ENCODE assay signal across 10 cellular contexts in genomic region chr6:136920216-136920857, GRCh38. TPM values are rescaled to one million over a fixed set of nuclear protein-coding genes. Genes with fewer than 3 reads are reported as not detected.
DNase-seq lines count a peak whose midpoint lies in the region; ATAC-seq and TF ChIP-seq lines count a peak whose summit lies in the region.
"Had no signal": no experiment of that assay in that cellular context is flagged by ENCODE, and none has a peak within 500 bp of the region (broad histone marks: within the 10 kb centered on the region; RNA-seq: fewer than 3 reads in every experiment).

No MANE protein-coding gene starts in this region.

- TF ChIP-seq EP300 in suprapubic skin (IDR thresholded peaks at IDR 0.05), result no peak

- H3K9me3 Mint-ChIP-seq in activated naive CD4-positive, alpha-beta T cell treated with anti-CD3 and anti-CD28 coated beads, Interleukin-2, amount 10 ng/mL, durations not matched to agents 7 days and 5 days, result no peaks in the 10 kb centered on the region

- no peak for ATAC-seq in HG02642 (IDR thresholded peaks at IDR 0.05; ENCODE audit: poor library complexity, unreplicated experiment)

- H3K27me3 ChIP-seq in iPS-18a (ENCODE audit: control insufficient read depth, insufficient read depth, low read length), result peaks cover 65% of the 10 kb centered on the region
- peaks cover 48% of the 10 kb centered on the region for H3K27me3 ChIP-seq in suprapubic skin

- no peak for TF ChIP-seq POLR2A in suprapubic skin (IDR thresholded peaks at IDR 0.05)

- no peak overlapping the region for H3K27ac ChIP-seq in iPS-18a (ENCODE audit: low read length)
- no peak overlapping the region for H3K27ac ChIP-seq in suprapubic skin
- H3K27ac ChIP-seq: adrenal gland had no signal

- no peak for DNase-seq in activated naive CD4-positive, alpha-beta T cell treated with anti-CD3 and anti-CD28 coated beads, Interleukin-2, amount 10 ng/mL, durations not matched to agents 7 days and 5 days
- DNase-seq in activated naive CD4-positive, alpha-beta T cell treated with Interleukin-2 at 50 U/mL for 16 hours, result no peak
- DNase-seq in suprapubic skin (ENCODE audit: low spot score in 2 of 2), result no peak
- DNase-seq in NCI-H187 (lab: John Stamatoyannopoulos, UW), result no peak
- DNase-seq in dedifferentiated amniotic fluid mesenchymal stem cell (ENCODE audit: extremely low spot score), result no peak
- DNase-seq: adrenal gland had no signal

- CTCF ChIA-PET in activated naive CD4-positive, alpha-beta T cell treated with anti-CD3 and anti-CD28 coated beads, Interleukin-2, amount 10 ng/mL, durations not matched to agents 7 days and 5 days (lab: Charles Lee), result no interaction called here

- no peak overlapping the region for H3K9ac ChIP-seq in iPS-18a (ENCODE audit: low read length)

- H3K36me3 ChIP-seq in iPS-18a (ENCODE audit: control insufficient read depth, low read depth, low read length) (no peaks in the 10 kb centered on the region), suprapubic skin (no peaks in the 10 kb centered on the region)
- H3K36me3 ChIP-seq: adrenal gland had no signal

- no peaks in the 10 kb centered on the region for H3K36me3 Mint-ChIP-seq in activated naive CD4-positive, alpha-beta T cell treated with anti-CD3 and anti-CD28 coated beads, Interleukin-2, amount 10 ng/mL, durations not matched to agents 7 days and 5 days

- H3K4me1 ChIP-seq in iPS-18a (ENCODE audit: control insufficient read depth, low read depth, low read length), result peaks cover 5% of the 10 kb centered on the region
- peaks cover 34% of the 10 kb centered on the region for H3K4me1 ChIP-seq in suprapubic skin

- H3K4me3 Mint-ChIP-seq in activated naive CD4-positive, alpha-beta T cell treated with anti-CD3 and anti-CD28 coated beads, Interleukin-2, amount 10 ng/mL, durations not matched to agents 7 days and 5 days, result peak overlapping the region; percentile 22

- WGBS in suprapubic skin, result 15% methylated on average over 16 of the region's 16 CpGs

- peaks cover 70% of the 10 kb centered on the region for H3K27me3 Mint-ChIP-seq in activated naive CD4-positive, alpha-beta T cell treated with anti-CD3 and anti-CD28 coated beads, Interleukin-2, amount 10 ng/mL, durations not matched to agents 7 days and 5 days

- H3K27ac Mint-ChIP-seq in activated naive CD4-positive, alpha-beta T cell treated with anti-CD3 and anti-CD28 coated beads, Interleukin-2, amount 10 ng/mL, durations not matched to agents 7 days and 5 days, result no peak overlapping the region

- peaks cover 33% of the 10 kb centered on the region for H3K4me1 Mint-ChIP-seq in activated naive CD4-positive, alpha-beta T cell treated with anti-CD3 and anti-CD28 coated beads, Interleukin-2, amount 10 ng/mL, durations not matched to agents 7 days and 5 days

- H3K9me3 ChIP-seq in iPS-18a (ENCODE audit: control insufficient read depth, low read depth, low read length) (no peaks in the 10 kb centered on the region), suprapubic skin (no peaks in the 10 kb centered on the region)
- H3K9me3 ChIP-seq: adrenal gland had no signal

- TF ChIP-seq CTCF in WI38 (IDR thresholded peaks at IDR 0.05; ENCODE audit: low read depth, low read length) (no peak), suprapubic skin (IDR thresholded peaks at IDR 0.05) (no peak)

- H3K4me3 ChIP-seq in WI38 (ENCODE audit: low read depth, low read length) (peak overlapping the region; percentile 60), iPS-18a (ENCODE audit: low read length) (peak overlapping the region; percentile 61), suprapubic skin (peak overlapping the region; percentile 61)

RNA-seq across cellular contexts. Expression of gene SLC35D3, which starts 1.8 kb away (rescaled TPM):
- under 1 TPM in 1 of 4 donors, not detected in 3; 0.18 TPM for total RNA-seq in suprapubic skin
- total RNA-seq: ureter had no signal
